In the genomic region with DNA sequence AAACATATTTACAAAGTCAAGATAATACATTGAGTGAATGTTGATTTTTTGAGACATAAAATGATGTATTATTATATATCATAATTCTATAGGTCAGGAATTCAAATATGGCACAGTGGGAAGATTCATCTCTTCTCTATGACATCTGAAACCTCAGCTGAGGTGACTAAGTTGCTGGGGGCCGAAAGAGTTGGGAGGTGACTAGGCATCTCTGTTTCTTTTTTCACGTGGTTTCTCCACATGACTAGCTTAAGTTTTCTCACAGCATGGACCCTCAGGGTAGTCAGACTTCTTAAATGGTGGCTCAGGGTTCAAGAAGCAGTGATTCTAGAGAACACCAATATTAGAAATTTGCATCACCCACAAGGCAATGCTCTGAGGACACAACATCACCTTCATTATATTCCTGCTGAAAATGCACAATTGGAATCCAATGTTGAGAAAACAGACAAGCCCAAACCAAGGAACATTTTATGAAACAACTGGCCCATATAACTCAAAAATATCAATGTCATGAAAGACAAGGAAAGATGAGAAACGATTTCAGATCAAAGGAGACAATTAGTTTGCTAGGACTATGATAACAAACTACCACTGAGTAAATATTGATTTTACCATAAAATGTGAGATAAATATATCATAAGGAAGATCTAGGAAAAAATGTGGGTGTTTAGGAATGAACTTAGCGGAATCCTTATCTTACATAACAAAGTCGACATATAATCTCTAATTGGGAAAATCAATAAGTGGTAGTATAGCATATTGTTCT, we compare ENCODE assay signal across 29 cellular contexts.
"Had no signal": no experiment of that assay in that cellular context is flagged by ENCODE, and none has a peak within 500 bp of the region (broad histone marks: within the 10 kb centered on the region; RNA-seq: fewer than 3 reads in every experiment).

No MANE protein-coding gene starts in this region.

- H3K4me3 ChIP-seq: esophagus squamous epithelium, gastrocnemius medialis, ovary, skin epidermis, testis, transverse colon had no signal

- H3K27ac Mint-ChIP-seq: activated CD4-positive, alpha-beta memory T cell treated with anti-CD3 and anti-CD28 coated beads for 36 hours; activated CD4-positive, alpha-beta T cell treated with anti-CD3 and anti-CD28 coated beads, Interleukin-2, amount 10 ng/mL, durations not matched to agents 24 days and 14 days; activated T-cell treated with anti-CD3 and anti-CD28 coated beads, Interleukin-2, amount 50 U/mL, for 24 hours; dendritic cell treated with granulocyte-macrophage colony-stimulating factor and Interleukin-4, amounts not matched to agents 40 ng/mL and 50 ng/mL, for 4 days; memory B cell; naive thymus-derived CD4-positive, alpha-beta T cell; progenitor cell of endocrine pancreas had no signal

- H3K36me3 Mint-ChIP-seq: activated CD4-positive, alpha-beta memory T cell treated with anti-CD3 and anti-CD28 coated beads for 36 hours; memory B cell; naive thymus-derived CD4-positive, alpha-beta T cell had no signal

- H3K4me3 Mint-ChIP-seq: activated CD4-positive, alpha-beta memory T cell treated with anti-CD3 and anti-CD28 coated beads for 36 hours; activated CD4-positive, alpha-beta T cell treated with anti-CD3 and anti-CD28 coated beads, Interleukin-2, amount 10 ng/mL, durations not matched to agents 24 days and 14 days; activated T-cell treated with anti-CD3 and anti-CD28 coated beads, Interleukin-2, amount 50 U/mL, for 24 hours; central memory CD8-positive, alpha-beta T cell; dendritic cell treated with granulocyte-macrophage colony-stimulating factor and Interleukin-4, amounts not matched to agents 40 ng/mL and 50 ng/mL, for 4 days; memory B cell; naive thymus-derived CD4-positive, alpha-beta T cell had no signal

- H3K9me3 ChIP-seq: esophagus squamous epithelium, gastrocnemius medialis, ovary, testis, transverse colon had no signal

- H3K27me3 Mint-ChIP-seq: activated CD4-positive, alpha-beta memory T cell treated with anti-CD3 and anti-CD28 coated beads for 36 hours; activated CD4-positive, alpha-beta T cell treated with anti-CD3 and anti-CD28 coated beads, Interleukin-2, amount 10 ng/mL, durations not matched to agents 24 days and 14 days; activated T-cell treated with anti-CD3 and anti-CD28 coated beads, Interleukin-2, amount 50 U/mL, for 24 hours; central memory CD8-positive, alpha-beta T cell; dendritic cell treated with granulocyte-macrophage colony-stimulating factor and Interleukin-4, amounts not matched to agents 40 ng/mL and 50 ng/mL, for 4 days; memory B cell; naive thymus-derived CD4-positive, alpha-beta T cell; progenitor cell of endocrine pancreas had no signal

- H3K4me1 Mint-ChIP-seq: activated CD4-positive, alpha-beta T cell treated with anti-CD3 and anti-CD28 coated beads, Interleukin-2, amount 10 ng/mL, durations not matched to agents 24 days and 14 days; central memory CD8-positive, alpha-beta T cell; memory B cell; naive thymus-derived CD4-positive, alpha-beta T cell had no signal

- FAIRE-seq: TTC549 had no signal

- H3K9me3 Mint-ChIP-seq: activated CD4-positive, alpha-beta memory T cell treated with anti-CD3 and anti-CD28 coated beads for 36 hours; activated CD4-positive, alpha-beta T cell treated with anti-CD3 and anti-CD28 coated beads, Interleukin-2, amount 10 ng/mL, durations not matched to agents 24 days and 14 days had no signal

- DNase-seq: activated CD4-positive, alpha-beta memory T cell treated with anti-CD3 and anti-CD28 coated beads for 36 hours; activated CD4-positive, alpha-beta T cell treated with anti-CD3 and anti-CD28 coated beads, Interleukin-2, amount 10 ng/mL, durations not matched to agents 24 days and 14 days; activated CD4-positive, CD25-positive, alpha-beta regulatory T cell treated with anti-CD3 and anti-CD28 coated beads, Interleukin-2, amount 50 U/mL, for 72 hours; activated CD8-positive, alpha-beta memory T cell treated with anti-CD3 and anti-CD28 coated beads, Interleukin-2, amount 50 U/mL, for 48 hours; activated gamma-delta T cell; activated naive CD4-positive, alpha-beta T cell treated with anti-CD3 and anti-CD28 coated beads, Interleukin-2, amount 50 U/mL, for 16 hours; activated T-cell treated with anti-CD3 and anti-CD28 coated beads, Interleukin-2, amount 50 U/mL, for 24 hours; amniotic stem cell; esophagus squamous epithelium; gastrocnemius medialis; glutamatergic neuron; islet precursor cell; midbrain; naive thymus-derived CD4-positive, alpha-beta T cell; ovary; stimulated activated CD4-positive, alpha-beta T cell treated with anti-CD3 and anti-CD28 coated beads, Interleukin-12 subunit alpha, Interleukin-12 subunit beta, amount 100 ng/mL, for 4 hours; stimulated activated CD4-positive, alpha-beta T cell treated with anti-CD3 and anti-CD28 coated beads, Interleukin-4, amount 100 ng/mL, for 1 hour; stimulated activated naive CD8-positive, alpha-beta T cell treated with anti-CD3 and anti-CD28 coated beads, Interleukin-15, Interleukin-2, amounts not matched to agents 100 U/mL and 50 U/mL, for 24 hours; testis; transverse colon; WERI-Rb-1 had no signal

- H3K27me3 ChIP-seq: esophagus squamous epithelium, gastrocnemius medialis, ovary, testis, transverse colon had no signal

- H3K27ac ChIP-seq: epithelial cell of prostate, esophagus squamous epithelium, gastrocnemius medialis, ovary, skin epidermis, testis, transverse colon, WERI-Rb-1 had no signal

- H3K4me1 ChIP-seq: esophagus squamous epithelium, gastrocnemius medialis, testis had no signal

- ATAC-seq: gastrocnemius medialis; naive thymus-derived CD4-positive, alpha-beta T cell; sciatic nerve; stimulated activated naive CD8-positive, alpha-beta T cell treated with anti-CD3 and anti-CD28 coated beads, Interleukin-15, Interleukin-2, amounts not matched to agents 100 U/mL and 50 U/mL, for 24 hours had no signal

- H3K36me3 ChIP-seq: esophagus squamous epithelium, gastrocnemius medialis, ovary, transverse colon, WERI-Rb-1 had no signal
